17 cellular contexts compared by ENCODE assay signal in the genomic region with DNA sequence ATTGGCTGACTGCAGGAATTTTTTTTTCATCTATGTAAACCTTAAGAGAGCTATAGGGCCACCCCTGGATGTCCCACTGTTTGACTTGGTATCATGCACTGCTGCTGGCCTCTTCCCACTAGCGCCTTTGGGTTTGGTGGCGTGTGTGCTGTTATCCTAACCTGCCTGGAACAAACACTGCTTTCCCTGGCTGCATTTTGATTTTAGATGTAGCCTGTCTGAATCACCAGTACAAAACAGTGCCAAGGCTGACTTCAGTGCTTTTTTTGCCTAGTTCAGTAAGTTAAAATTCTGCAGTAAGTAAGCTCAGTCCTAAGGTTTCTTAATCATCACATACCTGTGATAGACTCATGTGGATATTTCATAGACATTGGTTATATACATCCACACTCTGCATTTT.
DNase-seq lines count a peak whose midpoint lies in the region; ATAC-seq and TF ChIP-seq lines count a peak whose summit lies in the region.
"Had no signal": no experiment of that assay in that cellular context is flagged by ENCODE, and none has a peak within 500 bp of the region (broad histone marks: within the 10 kb centered on the region; RNA-seq: fewer than 3 reads in every experiment).

No MANE protein-coding gene starts in this region.

- H3K27me3 Mint-ChIP-seq in activated T-helper 17 cell treated with anti-CD3 and anti-CD28 coated beads, Interleukin-2, amount 50 U/mL, for 72 hours = peaks cover 8% of the 10 kb centered on the region

- no peak for TF ChIP-seq CTCF in PC-3 (conservative IDR thresholded peaks at IDR 0.05; ENCODE audit: low read depth, low read length)

- DNase-seq in PC-3 = no peak
- peak in 1 of 61 donors; percentile 30 for DNase-seq in caudate nucleus (lab: John Stamatoyannopoulos, UW)
- peak; percentile 31 for DNase-seq in kidney tubule cell (ENCODE audit: low spot score)
- DNase-seq in NCI-H1092 (lab: John Stamatoyannopoulos, UW) = no peak
- DNase-seq: CD8-positive, alpha-beta T cell; NCI-H1417 treated with DMSO at 0.1 percent for 48 hours; NCI-H1930; NCI-H345; NCI-H524 treated with DMSO at 0.1 percent for 48 hours had no signal

- intact Hi-C loops in PC-3 (cut with micrococcal nuclease) = no loop called here

- H3K9ac ChIP-seq in PC-3 (ENCODE audit: low read length) = no peak overlapping the region
- H3K9ac ChIP-seq: BLaER1 treated with 17β-estradiol and CSF1 and Interleukin-3, amounts not matched to agents 10 nM and 100 nM; KMS-11 had no signal

- no peaks in the 10 kb centered on the region for H3K27me3 ChIP-seq in PC-3 (ENCODE audit: low read length)
- H3K27me3 ChIP-seq: BLaER1 treated with 17β-estradiol and CSF1 and Interleukin-3, amounts not matched to agents 10 nM and 100 nM; SJSA1 had no signal

- H3K4me1 ChIP-seq in PC-3 (ENCODE audit: insufficient read depth, low read length) = no peaks in the 10 kb centered on the region
- H3K4me1 ChIP-seq: A549; BLaER1 treated with 17β-estradiol and CSF1 and Interleukin-3, amounts not matched to agents 10 nM and 100 nM; SJSA1 had no signal

- no peaks in the 10 kb centered on the region for H3K36me3 Mint-ChIP-seq in activated T-helper 17 cell treated with anti-CD3 and anti-CD28 coated beads, Interleukin-2, amount 50 U/mL, for 72 hours (ENCODE audit: low read depth)
- H3K36me3 Mint-ChIP-seq: CD8-positive, alpha-beta T cell had no signal

- H4K20me1 ChIP-seq in PC-3 (ENCODE audit: low read length) = no peaks in the 10 kb centered on the region
- H4K20me1 ChIP-seq: BLaER1 treated with 17β-estradiol and CSF1 and Interleukin-3, amounts not matched to agents 10 nM and 100 nM had no signal

- H3K4me3 Mint-ChIP-seq in activated T-helper 17 cell treated with anti-CD3 and anti-CD28 coated beads, Interleukin-2, amount 50 U/mL, for 72 hours = no peak overlapping the region
- H3K4me3 Mint-ChIP-seq: CD8-positive, alpha-beta T cell had no signal

- H3K27ac ChIP-seq in PC-3 (ENCODE audit: low read length) (no peak overlapping the region), caudate nucleus (ENCODE audit: low read depth, low read length) (peak overlapping the region; percentile 37)
- H3K27ac ChIP-seq: A549; BLaER1 treated with 17β-estradiol and CSF1 and Interleukin-3, amounts not matched to agents 10 nM and 100 nM; KMS-11; SJSA1 had no signal

- H3K36me3 ChIP-seq in PC-3 (ENCODE audit: low read depth, low read length) = no peaks in the 10 kb centered on the region
- H3K36me3 ChIP-seq: BLaER1 treated with 17β-estradiol and CSF1 and Interleukin-3, amounts not matched to agents 10 nM and 100 nM had no signal

- no peak for TF ChIP-seq POLR2A in GM18505 (IDR thresholded peaks at IDR 0.05; ENCODE audit: borderline replicate concordance, extremely low read depth, insufficient read depth, insufficient read length)

- H3K9me2 ChIP-seq in PC-3 (replicated peaks; ENCODE audit: low read length) = no peaks in the 10 kb centered on the region

- H3K4me1 Mint-ChIP-seq in activated T-helper 17 cell treated with anti-CD3 and anti-CD28 coated beads, Interleukin-2, amount 50 U/mL, for 72 hours = no peaks in the 10 kb centered on the region

- CTCF ChIA-PET in PC-3 (lab: Charles Lee) = no interaction called here

- BruUV-seq in PC-3 (replicated peaks; lab: Mats Ljungman, UMichigan) = no TSS peak

- POLR2A ChIA-PET in PC-3 (lab: Charles Lee; ENCODE audit: unreplicated experiment) = no interaction called here

- no peak overlapping the region for H2AFZ ChIP-seq in PC-3 (ENCODE audit: low read length)

- H3K9me3 ChIP-seq in PC-3 (ENCODE audit: low read length) = no peaks in the 10 kb centered on the region
- H3K9me3 ChIP-seq: A549; BLaER1 treated with 17β-estradiol and CSF1 and Interleukin-3, amounts not matched to agents 10 nM and 100 nM; SJSA1 had no signal

- ATAC-seq in GM19035 (IDR thresholded peaks at IDR 0.05; ENCODE audit: unreplicated experiment) (peak; percentile 25), PC-3 (peak; percentile 38), GM18505 (IDR thresholded peaks at IDR 0.05; ENCODE audit: unreplicated experiment) (no peak), GM18907 (IDR thresholded peaks at IDR 0.05; ENCODE audit: unreplicated experiment) (no peak)
- no peak for ATAC-seq in activated T-helper 17 cell treated with anti-CD3 and anti-CD28 coated beads, Interleukin-2, amount 50 U/mL, for 72 hours (replicated peaks)
- ATAC-seq: A549; CD8-positive, alpha-beta T cell had no signal

- H3K9me3 Mint-ChIP-seq in activated T-helper 17 cell treated with anti-CD3 and anti-CD28 coated beads, Interleukin-2, amount 50 U/mL, for 72 hours = no peaks in the 10 kb centered on the region
- H3K9me3 Mint-ChIP-seq: CD8-positive, alpha-beta T cell had no signal

- H3K4me3 ChIP-seq in PC-3 (ENCODE audit: low read length) = no peak overlapping the region
- H3K4me3 ChIP-seq: A549; BLaER1 treated with 17β-estradiol and CSF1 and Interleukin-3, amounts not matched to agents 10 nM and 100 nM; SJSA1 had no signal

- H3K4me2 ChIP-seq in PC-3 (ENCODE audit: low read length) = no peak overlapping the region
- H3K4me2 ChIP-seq: A549; BLaER1 treated with 17β-estradiol and CSF1 and Interleukin-3, amounts not matched to agents 10 nM and 100 nM; KMS-11 had no signal

- H3K79me2 ChIP-seq in PC-3 (ENCODE audit: low read length) = no peaks in the 10 kb centered on the region

- H3K27ac Mint-ChIP-seq in activated T-helper 17 cell treated with anti-CD3 and anti-CD28 coated beads, Interleukin-2, amount 50 U/mL, for 72 hours = no peak overlapping the region
- H3K27ac Mint-ChIP-seq: CD8-positive, alpha-beta T cell had no signal

- H3F3A ChIP-seq in PC-3 (ENCODE audit: low read length, unreplicated experiment) = no peaks in the 10 kb centered on the region

Comparison
In these comparisons a context has a peak if more than half of its experiments do, and no peak if none do; other contexts are left out.
1. ATAC-seq: peak in GM19035 (single experiment) and PC-3 (single experiment); none in GM18505 (single experiment), activated T-helper 17 cell treated with anti-CD3 and anti-CD28 coated beads, Interleukin-2, amount 50 U/mL, for 72 hours (single experiment) and GM18907 (single experiment).